1 cellular context compared by ENCODE assay signal in the genomic region with DNA sequence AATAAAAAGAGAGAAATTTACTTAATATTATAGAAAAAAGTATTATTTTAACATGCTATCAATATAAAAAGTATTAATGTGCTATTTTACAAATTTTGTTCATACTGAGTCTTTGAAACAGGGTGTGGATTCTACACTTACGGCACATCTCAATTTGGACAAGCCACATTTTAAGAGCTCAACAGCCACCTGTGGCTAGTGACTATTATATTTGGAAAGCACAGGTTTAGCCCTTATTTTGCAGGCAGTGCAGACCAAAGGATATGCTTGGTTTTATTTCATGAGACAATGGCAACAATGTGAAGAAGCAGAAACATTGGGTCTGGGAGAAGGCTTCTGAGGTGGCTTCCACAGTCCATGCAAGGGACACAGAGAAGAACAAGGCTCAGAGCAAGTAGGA.
TF ChIP-seq lines count a peak whose summit lies in the region.

No MANE protein-coding gene starts in this region.

TF ChIP-seq in IMR-90, 13 proteins besides CTCF, POLR2A, EP300 and RAD21:
- TF ChIP-seq MXI1 (IDR thresholded peaks at IDR 0.05; ENCODE audit: borderline replicate concordance, low read depth, low read length) (no peak), RFX5 (IDR thresholded peaks at IDR 0.05; ENCODE audit: low read depth, low read length) (no peak), NFE2L2 (IDR thresholded peaks at IDR 0.05; ENCODE audit: low read depth, low read length) (no peak), CHD1 (IDR thresholded peaks at IDR 0.05; ENCODE audit: low read depth, low read length) (no peak)
